ENCODE assay signal across 12 cellular contexts in the genomic region with DNA sequence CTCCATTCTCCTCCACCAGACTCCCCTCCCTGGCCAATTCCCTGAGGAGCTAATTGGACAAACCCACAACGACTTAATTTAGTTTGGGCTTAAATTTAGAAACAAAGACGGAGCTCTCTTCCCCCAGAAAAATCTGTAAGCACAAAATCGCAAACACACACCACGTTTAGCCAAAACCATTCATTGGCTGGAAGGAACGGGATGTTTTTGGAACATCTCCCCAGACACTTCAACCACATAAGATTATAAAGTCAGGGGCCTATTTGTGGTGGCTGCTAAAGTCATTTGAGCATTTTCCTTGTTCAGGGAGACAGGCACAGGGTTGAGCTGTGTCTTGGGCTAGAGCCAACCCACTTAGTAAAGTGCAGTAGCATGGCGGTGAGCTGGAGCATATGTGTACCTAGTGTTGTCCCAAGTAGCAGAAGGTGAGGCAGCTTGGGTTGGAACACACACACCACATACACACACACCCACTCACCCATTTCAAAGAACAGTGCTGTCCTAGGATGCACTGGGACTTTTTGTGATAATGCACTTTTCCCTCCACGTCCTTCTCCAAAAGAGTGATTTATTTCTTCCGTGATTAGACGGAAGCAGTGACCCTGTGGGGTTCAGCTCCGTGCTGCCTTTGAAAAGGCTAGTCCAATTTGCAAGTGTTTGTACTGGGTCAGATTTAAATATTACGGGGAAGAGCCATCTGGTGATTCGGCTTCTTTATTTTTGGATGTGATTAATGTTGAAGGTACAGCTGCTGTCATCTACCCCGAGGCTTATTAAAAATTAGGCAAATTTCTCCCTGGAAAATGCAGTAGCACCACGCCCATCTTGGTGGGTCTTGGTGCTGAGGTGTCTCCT. TPM values are rescaled to one million over a fixed set of nuclear protein-coding genes. Genes with fewer than 3 reads are reported as not detected.
DNase-seq lines count a peak whose midpoint lies in the region; ATAC-seq and TF ChIP-seq lines count a peak whose summit lies in the region.
"Had no signal": no experiment of that assay in that cellular context is flagged by ENCODE, and none has a peak within 500 bp of the region (broad histone marks: within the 10 kb centered on the region; RNA-seq: fewer than 3 reads in every experiment).

No MANE protein-coding gene starts in this region.

- intact Hi-C loops in posterior vena cava (cut with DNase I), result loop anchor here in 1 of 2 donors (10.0 kb wide), 1 partner anchor 431 kb away; no protein-coding TSS in a partner anchor
- intact Hi-C loops in testis (cut with DNase I; ENCODE audit: low total_unique reads), result no loop called here
- intact Hi-C loops in left lung (cut with DNase I), result no loop called here

- H3K4me3 ChIP-seq in testis (no peak overlapping the region), left lung (no peak overlapping the region)

- H3K27ac ChIP-seq in testis (no peak overlapping the region), left lung (no peak overlapping the region)

- H3K4me1 ChIP-seq in testis (peaks cover 6% of the 10 kb centered on the region), left lung (peaks cover 0 to 3% of the 10 kb centered on the region in 2 donors)

- H3K27me3 ChIP-seq in testis (no peaks in the 10 kb centered on the region), left lung (no peaks in the 10 kb centered on the region)

- TF ChIP-seq POLR2A in testis (IDR thresholded peaks at IDR 0.05), result no peak

- no peaks in the 10 kb centered on the region for H3K9me3 ChIP-seq in testis
- no peaks in the 10 kb centered on the region for H3K9me3 ChIP-seq in left lung

- DNase-seq in DMS79 treated with DMSO at 0.1 percent for 48 hours (lab: John Stamatoyannopoulos, UW), result peak; percentile 64
- peak; percentile 81 for DNase-seq in NCI-H69 (lab: John Stamatoyannopoulos, UW)
- DNase-seq in fibroblast of peridontal ligament (ENCODE audit: extremely low read depth), result peak; percentile 64
- peak; percentile 42 for DNase-seq in posterior vena cava (ENCODE audit: low spot score)
- DNase-seq in testis, result no peak
- DNase-seq in left lung, result no peak
- DNase-seq in NOMO-1 treated with DMSO at 0.1 percent for 48 hours (lab: John Stamatoyannopoulos, UW; ENCODE audit: unreplicated experiment), result no peak
- DNase-seq: activated naive CD4-positive, alpha-beta T cell treated with anti-CD3 and anti-CD28 coated beads, Interleukin-2, amount 50 U/mL, for 16 hours; GDM1; KBM-7; left colon had no signal

- H3K36me3 ChIP-seq in testis (ENCODE audit: low read depth, missing control alignments) (no peaks in the 10 kb centered on the region), left lung (peaks cover 0 to 10% of the 10 kb centered on the region in 2 donors)

- TF ChIP-seq CTCF in testis (IDR thresholded peaks at IDR 0.05) (no peak), left lung (IDR thresholded peaks at IDR 0.05) (no peak)

- 53 to 59% methylated on average over 13 to 14 of the region's 14 CpGs for WGBS in testis, 2 donors

- ATAC-seq in HG02571 (IDR thresholded peaks at IDR 0.05; ENCODE audit: unreplicated experiment) (no peak), left lung (no peak)
- ATAC-seq: left colon had no signal

RNA-seq across cellular contexts. Expression of a gene that starts 32.2 kb away (rescaled TPM):
- total RNA-seq in posterior vena cava (10 to 100 TPM; 39.8 to 44.1 TPM), testis (100 to 1,000 TPM; 108 to 114 TPM), left lung (10 to 100 TPM; 40.0 to 52.3 TPM)
- polyA plus RNA-seq in testis (ENCODE audit: insufficient read depth, low read depth, low replicate concordance), result 65.0 TPM

Comparison
In these comparisons a context has a peak if more than half of its experiments do, and no peak if none do; other contexts are left out.
1. DNase-seq: peak in DMS79 treated with DMSO at 0.1 percent for 48 hours (single experiment), NCI-H69 (single experiment), fibroblast of peridontal ligament (single experiment) and posterior vena cava (single experiment); none in testis (single experiment), left lung (0 of 2) and NOMO-1 treated with DMSO at 0.1 percent for 48 hours (single experiment).